Comparison of ENCODE assay signal across 11 cellular contexts in genomic region chr18:49672853-49673252, GRCh38.
A peak's percentile ranks its signal among the peaks of the same experiment; 100 is the strongest.
DNase-seq lines count a peak whose midpoint lies in the region; ATAC-seq and TF ChIP-seq lines count a peak whose summit lies in the region.
"Had no signal": no experiment of that assay in that cellular context is flagged by ENCODE, and none has a peak within 500 bp of the region (broad histone marks: within the 10 kb centered on the region; RNA-seq: fewer than 3 reads in every experiment).

No MANE protein-coding gene starts in this region.

- intact Hi-C loops in left lung (cut with DNase I): no loop called here
- intact Hi-C loops in upper lobe of right lung (cut with DNase I): no loop called here

- TF ChIP-seq CTCF in left lung (IDR thresholded peaks at IDR 0.05) (no peak), upper lobe of right lung (IDR thresholded peaks at IDR 0.05) (no peak)

- H3K27me3 ChIP-seq in left lung: no peaks in the 10 kb centered on the region
- H3K27me3 ChIP-seq in upper lobe of right lung: no peaks in the 10 kb centered on the region
- H3K27me3 ChIP-seq: BLaER1 treated with 17β-estradiol and CSF1 and Interleukin-3, amounts not matched to agents 10 nM and 100 nM had no signal

- H3K36me3 ChIP-seq in left lung (no peaks in the 10 kb centered on the region), upper lobe of right lung (no peaks in the 10 kb centered on the region)
- H3K36me3 ChIP-seq: BLaER1 treated with 17β-estradiol and CSF1 and Interleukin-3, amounts not matched to agents 10 nM and 100 nM had no signal

- no peaks in the 10 kb centered on the region for H3K9me3 ChIP-seq in left lung
- no peaks in the 10 kb centered on the region for H3K9me3 ChIP-seq in upper lobe of right lung
- H3K9me3 ChIP-seq: BLaER1 treated with 17β-estradiol and CSF1 and Interleukin-3, amounts not matched to agents 10 nM and 100 nM had no signal

- DNase-seq in DMS79 (lab: John Stamatoyannopoulos, UW) (peak; percentile 59), G401 (ENCODE audit: low spot score) (peak; percentile 16), left lung (no peak), upper lobe of right lung (no peak), NCI-H128 (lab: John Stamatoyannopoulos, UW; ENCODE audit: unreplicated experiment) (no peak)
- DNase-seq: Calu3; CD8-positive, alpha-beta T cell; H9 had no signal

- in situ Hi-C loops in G401 (cut with HindIII; ENCODE audit: low sequenced_read_pairs): no loop called here

- no peak overlapping the region for H3K27ac ChIP-seq in left lung
- no peak overlapping the region for H3K27ac ChIP-seq in upper lobe of right lung
- H3K27ac ChIP-seq: BLaER1 treated with 17β-estradiol and CSF1 and Interleukin-3, amounts not matched to agents 10 nM and 100 nM had no signal

- H3K4me3 ChIP-seq in left lung (no peak overlapping the region), upper lobe of right lung (no peak overlapping the region)
- H3K4me3 ChIP-seq: BLaER1 treated with 17β-estradiol and CSF1 and Interleukin-3, amounts not matched to agents 10 nM and 100 nM; GM12878 had no signal

- ATAC-seq in left lung: peak; percentile 79
- peak; percentile 74 for ATAC-seq in upper lobe of right lung
- no peak for ATAC-seq in GM21390 (IDR thresholded peaks at IDR 0.05; ENCODE audit: unreplicated experiment)
- ATAC-seq: CD8-positive, alpha-beta T cell; GM12878 had no signal

- H3K4me1 ChIP-seq in left lung (no peaks in the 10 kb centered on the region), upper lobe of right lung (peaks cover 5% of the 10 kb centered on the region)

Comparison
In these comparisons a context has a peak if more than half of its experiments do, and no peak if none do; other contexts are left out.
1. DNase-seq: peak in DMS79 (single experiment) and G401 (single experiment); none in left lung (0 of 2), upper lobe of right lung (single experiment) and NCI-H128 (single experiment).